Comparison of ENCODE assay signal across 8 cellular contexts in genomic region chr15:52569244-52569585, GRCh38. TPM values are rescaled to one million over a fixed set of nuclear protein-coding genes. Genes with fewer than 3 reads are reported as not detected.
DNase-seq lines count a peak whose midpoint lies in the region; ATAC-seq and TF ChIP-seq lines count a peak whose summit lies in the region.

No MANE protein-coding gene starts in this region.

- H3K36me3 Mint-ChIP-seq in activated CD8-positive, alpha-beta T cell treated with anti-CD3 and anti-CD28 coated beads for 36 hours (ENCODE audit: low read depth): peaks cover 25% of the 10 kb centered on the region

- no peak for TF ChIP-seq CTCF in activated CD8-positive, alpha-beta T cell treated with anti-CD3 and anti-CD28 coated beads for 36 hours (IDR thresholded peaks at IDR 0.05)
- TF ChIP-seq CTCF in lower leg skin (IDR thresholded peaks at IDR 0.05): no peak
- no peak for TF ChIP-seq CTCF in GM13977 (IDR thresholded peaks at IDR 0.05; ENCODE audit: extremely low read depth, insufficient read depth, missing control alignments)

- H3K27me3 Mint-ChIP-seq in activated CD8-positive, alpha-beta T cell treated with anti-CD3 and anti-CD28 coated beads for 36 hours: no peaks in the 10 kb centered on the region
- no peaks in the 10 kb centered on the region for H3K27me3 Mint-ChIP-seq in stimulated activated naive CD8-positive, alpha-beta T cell treated with anti-CD3 and anti-CD28 coated beads, Interleukin-15, amount 100 ng/mL, for 72 hours

- peaks cover 4% of the 10 kb centered on the region for H3K9me3 Mint-ChIP-seq in activated CD8-positive, alpha-beta T cell treated with anti-CD3 and anti-CD28 coated beads for 36 hours
- H3K9me3 Mint-ChIP-seq in stimulated activated naive CD8-positive, alpha-beta T cell treated with anti-CD3 and anti-CD28 coated beads, Interleukin-15, amount 100 ng/mL, for 72 hours: no peaks in the 10 kb centered on the region

- no peak for TF ChIP-seq POLR2A in lower leg skin (IDR thresholded peaks at IDR 0.05)

- DNase-seq in HAP-1 (ENCODE audit: low spot score in 2 of 2) (no peak), kidney tubule cell (ENCODE audit: low spot score) (no peak), lower leg skin (ENCODE audit: low spot score in 2 of 2) (no peak), GM13977 (ENCODE audit: low spot score) (no peak)
- no peak for DNase-seq in activated CD8-positive, alpha-beta T cell treated with anti-CD3 and anti-CD28 coated beads for 36 hours
- no peak for DNase-seq in stimulated activated naive CD8-positive, alpha-beta T cell treated with anti-CD3 and anti-CD28 coated beads, Interleukin-15, amount 100 ng/mL, for 72 hours
- no peak for DNase-seq in activated effector memory CD4-positive, alpha-beta T cell treated with Interleukin-2 at 50 U/mL for 16 hours

- WGBS in lower leg skin, 2 donors: 35 to 36% methylated on average over 10 of the region's 10 CpGs

- no peaks in the 10 kb centered on the region for H3K27me3 ChIP-seq in HAP-1 (ENCODE audit: low read depth)

- CTCF ChIA-PET in activated CD8-positive, alpha-beta T cell treated with anti-CD3 and anti-CD28 coated beads for 36 hours (lab: Charles Lee): interaction anchor here (1.0 to 1.2 kb wide), 2 partner anchors 41 to 104 kb away, joined by 3 read pairs; partner anchors contain the start of gene MYO5A

- peak overlapping the region; percentile 95 for H3K4me3 Mint-ChIP-seq in activated CD8-positive, alpha-beta T cell treated with anti-CD3 and anti-CD28 coated beads for 36 hours
- H3K4me3 Mint-ChIP-seq in stimulated activated naive CD8-positive, alpha-beta T cell treated with anti-CD3 and anti-CD28 coated beads, Interleukin-15, amount 100 ng/mL, for 72 hours: peak overlapping the region; percentile 77 to 92

- intact Hi-C loops in activated CD8-positive, alpha-beta T cell treated with anti-CD3 and anti-CD28 coated beads for 36 hours (cut with micrococcal nuclease): loop anchor here (10.0 kb wide), 1 partner anchor 116 kb away; no protein-coding TSS in a partner anchor
- intact Hi-C loops in lower leg skin (cut with DNase I; ENCODE audit: low total_unique reads): no loop called here

- H3K9me3 ChIP-seq in HAP-1: no peaks in the 10 kb centered on the region

- H3K4me1 Mint-ChIP-seq in activated CD8-positive, alpha-beta T cell treated with anti-CD3 and anti-CD28 coated beads for 36 hours (ENCODE audit: low read depth): peaks cover 26% of the 10 kb centered on the region
- peaks cover 31% of the 10 kb centered on the region for H3K4me1 Mint-ChIP-seq in stimulated activated naive CD8-positive, alpha-beta T cell treated with anti-CD3 and anti-CD28 coated beads, Interleukin-15, amount 100 ng/mL, for 72 hours

- no peaks in the 10 kb centered on the region for H3K36me3 ChIP-seq in HAP-1 (replicated peaks)

- H3K4me3 ChIP-seq in HAP-1: peak overlapping the region; percentile 61
- peak overlapping the region; percentile 75 for H3K4me3 ChIP-seq in iPS-11a (ENCODE audit: low read depth, low read length)
- H3K4me3 ChIP-seq in lower leg skin (ENCODE audit: low read depth, poor library complexity, severe bottlenecking): no peak overlapping the region

- POLR2A ChIA-PET in activated CD8-positive, alpha-beta T cell treated with anti-CD3 and anti-CD28 coated beads for 36 hours (lab: Charles Lee): interaction anchor here (0.9 to 1.6 kb wide), 5 partner anchors 10 to 113 kb away, joined by 3 to 5 read pairs (median 3); no protein-coding TSS in a partner anchor

- H3K27ac Mint-ChIP-seq in activated CD8-positive, alpha-beta T cell treated with anti-CD3 and anti-CD28 coated beads for 36 hours: peak overlapping the region; percentile 97
- peak overlapping the region; percentile 99 to 100 for H3K27ac Mint-ChIP-seq in stimulated activated naive CD8-positive, alpha-beta T cell treated with anti-CD3 and anti-CD28 coated beads, Interleukin-15, amount 100 ng/mL, for 72 hours

- in situ Hi-C loops in HAP-1 (cut with MboI; ENCODE audit: low sequenced_read_pairs): no loop called here
- in situ Hi-C loops in GM13977 (cut with MboI; ENCODE audit: low pct_unique_long_range_greater_than_20kb, low sequenced_read_pairs, unreplicated experiment): no loop called here

- peak; percentile 15 for ATAC-seq in activated CD8-positive, alpha-beta T cell treated with anti-CD3 and anti-CD28 coated beads for 36 hours
- ATAC-seq in stimulated activated naive CD8-positive, alpha-beta T cell treated with anti-CD3 and anti-CD28 coated beads, Interleukin-15, amount 100 ng/mL, for 72 hours: peak; percentile 53

- peaks cover 13% of the 10 kb centered on the region for H3K4me1 ChIP-seq in HAP-1

RNA-seq across cellular contexts. Expression of gene ARPP19, which starts 0.4 kb away (rescaled TPM):
- 100 to 1,000 TPM; 129 TPM for total RNA-seq in activated CD8-positive, alpha-beta T cell treated with anti-CD3 and anti-CD28 coated beads for 36 hours
- 10 to 100 TPM; 71.1 to 95.6 (median 76.6) TPM for total RNA-seq in lower leg skin

RNA-seq across cellular contexts. Expression of gene MYO5A, which starts 40.5 kb away (rescaled TPM):
- total RNA-seq in activated CD8-positive, alpha-beta T cell treated with anti-CD3 and anti-CD28 coated beads for 36 hours: 10 to 100 TPM; 19.2 to 22.6 TPM
- total RNA-seq in lower leg skin: 10 to 100 TPM; 28.0 to 45.1 (median 37.8) TPM
